1 cellular context compared by ENCODE assay signal in the genomic region with DNA sequence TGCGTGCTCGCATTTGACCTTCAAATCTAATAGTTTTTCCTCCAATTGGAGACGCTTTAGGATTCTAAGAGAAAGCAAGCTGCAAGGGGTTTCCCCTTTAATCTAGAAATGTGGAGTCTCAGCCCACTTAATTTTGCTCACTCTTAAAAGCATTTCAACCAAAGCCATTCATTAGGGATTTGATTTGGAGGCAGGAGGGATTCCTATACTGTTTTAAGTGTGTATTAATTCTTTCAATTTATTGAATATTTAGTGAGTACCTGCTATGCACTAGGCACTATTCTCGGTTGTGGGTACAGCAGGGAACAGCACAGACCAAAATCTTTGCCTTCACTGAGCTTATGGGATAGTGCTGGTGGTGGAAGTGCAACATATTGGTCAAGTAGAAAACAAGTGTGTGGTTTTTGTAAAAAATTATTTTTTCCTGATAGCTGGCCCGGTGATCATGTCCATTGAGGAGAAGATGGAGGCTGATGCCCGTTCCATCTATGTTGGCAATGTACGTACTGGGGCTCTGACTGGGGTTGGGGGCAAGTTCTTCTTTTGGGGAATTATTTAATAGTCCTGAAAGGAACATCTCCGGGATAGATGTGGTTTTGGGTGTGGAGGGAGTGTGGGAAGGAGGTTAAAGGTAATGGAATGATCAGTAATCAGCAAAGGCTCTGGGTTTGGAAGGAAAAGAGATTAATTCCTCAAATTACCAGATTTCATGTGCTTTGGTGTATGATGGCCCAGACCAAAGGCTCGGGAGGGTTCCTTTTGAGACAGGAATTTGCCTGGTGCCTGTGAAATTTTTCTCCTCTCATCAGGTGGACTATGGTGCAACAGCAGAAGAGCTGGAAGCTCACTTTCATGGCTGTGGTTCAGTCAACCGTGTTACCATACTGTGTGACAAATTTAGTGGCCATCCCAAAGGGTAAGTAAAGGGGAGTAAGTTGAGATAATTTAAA.
TF ChIP-seq lines count a peak whose summit lies in the region.

No MANE protein-coding gene starts in this region.

TF ChIP-seq in K562, 482 proteins besides CTCF, POLR2A, EP300 and RAD21:
- TF ChIP-seq ATF1 (CRISPR knock-in tag; IDR thresholded peaks at IDR 0.05) (no peak), ATF1 (tag; IDR thresholded peaks at IDR 0.05) (no peak), TAF1 (IDR thresholded peaks at IDR 0.05; ENCODE audit: control insufficient read depth, extremely low read depth, insufficient read depth, low read length, severe bottlenecking) (no peak), ZNF24 (IDR thresholded peaks at IDR 0.05) (no peak), ZNF316 (IDR thresholded peaks at IDR 0.05) (no peak), ZNF274 (IDR thresholded peaks at IDR 0.05; ENCODE audit: borderline replicate concordance, low read depth, low read length) (no peak), KHSRP (IDR thresholded peaks at IDR 0.05) (no peak), ZNF584 (CRISPR knock-in tag; IDR thresholded peaks at IDR 0.05; ENCODE audit: low read depth) (no peak), HDAC3 (IDR thresholded peaks at IDR 0.05; ENCODE audit: borderline replicate concordance, partially characterized antibody) (no peak), GABPB1 (CRISPR knock-in tag; IDR thresholded peaks at IDR 0.05) (no peak), TCF7 (IDR thresholded peaks at IDR 0.05; ENCODE audit: borderline replicate concordance) (no peak), SIN3A (IDR thresholded peaks at IDR 0.05; ENCODE audit: borderline replicate concordance in 2 of 2, control insufficient read depth in 1 of 2, low read depth in 2 of 2, low read length in 2 of 2) (no peak), TOE1 (IDR thresholded peaks at IDR 0.05; ENCODE audit: borderline replicate concordance) (no peak), TOE1 (CRISPR knock-in tag; IDR thresholded peaks at IDR 0.05; ENCODE audit: borderline replicate concordance, low read depth) (no peak), ZNF586 (CRISPR knock-in tag; conservative IDR thresholded peaks at IDR 0.05) (no peak), KAT8 (IDR thresholded peaks at IDR 0.05; ENCODE audit: low read depth) (no peak), ZNF3 (CRISPR knock-in tag; IDR thresholded peaks at IDR 0.05) (no peak)
TF ChIP-seq in K562: peak in this region for 0.
